In the genomic region with DNA sequence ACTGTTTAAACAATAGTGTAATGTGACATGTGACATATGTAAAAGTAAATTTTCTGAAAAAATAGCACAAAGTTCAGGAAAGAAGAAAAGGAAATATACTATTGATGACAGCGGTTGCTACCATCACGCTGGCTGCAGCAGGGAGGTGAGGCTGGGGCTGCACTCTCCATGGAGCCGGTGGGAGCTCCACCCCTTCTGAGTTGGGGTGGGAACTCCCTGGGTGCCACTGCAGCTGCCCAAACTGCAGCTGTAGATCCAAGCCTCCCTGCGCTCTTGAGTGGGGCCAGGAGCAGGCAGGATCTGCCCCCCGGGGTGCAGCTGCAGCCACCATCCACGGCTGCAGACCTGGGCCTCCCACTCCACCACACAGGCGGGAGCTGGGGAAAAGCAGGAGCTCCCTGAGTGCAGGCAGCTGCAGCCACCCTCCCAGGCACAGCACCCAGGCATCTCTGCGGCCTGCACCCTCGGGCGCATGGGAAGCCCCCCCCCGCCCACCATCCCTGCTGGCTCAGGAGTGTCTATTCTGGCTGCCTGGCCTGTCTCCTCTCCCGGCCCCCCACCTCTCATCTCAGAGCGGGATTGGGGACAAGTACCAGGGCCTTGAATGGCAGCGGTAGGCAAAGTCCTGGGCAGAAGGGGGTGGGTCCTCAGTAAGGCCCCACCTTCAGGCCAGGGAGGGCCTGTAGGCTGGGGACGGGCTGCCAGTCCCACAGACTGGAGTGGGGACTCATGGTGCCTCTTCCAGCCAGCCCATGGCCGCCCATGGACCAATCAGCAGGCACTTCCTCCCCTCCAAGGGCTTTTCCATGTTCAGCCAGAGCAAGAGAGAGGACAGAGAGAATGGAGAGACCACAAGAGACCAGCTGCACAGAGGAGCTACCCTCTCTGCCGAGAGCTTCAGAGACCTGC, we compare ENCODE assay signal across 20 cellular contexts. TPM values are rescaled to one million over a fixed set of nuclear protein-coding genes. Genes with fewer than 3 reads are reported as not detected.
DNase-seq lines count a peak whose midpoint lies in the region; ATAC-seq, FAIRE-seq and TF ChIP-seq lines count a peak whose summit lies in the region.
"Had no signal": no experiment of that assay in that cellular context is flagged by ENCODE, and none has a peak within 500 bp of the region (broad histone marks: within the 10 kb centered on the region; RNA-seq: fewer than 3 reads in every experiment).

No MANE protein-coding gene starts in this region.

- H3K27ac ChIP-seq in heart left ventricle (no peak overlapping the region), Panc1 (ENCODE audit: low read length) (peak overlapping the region; percentile 98), hepatocyte (peak overlapping the region; percentile 32)
- H3K27ac ChIP-seq: BLaER1, GM23248, Peyer's patch had no signal

- H3K4me2 ChIP-seq in hepatocyte = no peak overlapping the region
- H3K4me2 ChIP-seq: BLaER1 had no signal

- no peak for FAIRE-seq in D721Med (lab: Jason Lieb, UNC)
- FAIRE-seq: G401.6, K562 had no signal

- DNase-seq in heart left ventricle (no peak), Right ventricle myocardium superior (no peak), Panc1 (ENCODE audit: low read depth, low spot score) (no peak), hepatocyte (ENCODE audit: low spot score) (no peak), posterior vena cava (ENCODE audit: low spot score) (peak; percentile 63), HAP-1 (ENCODE audit: low spot score in 2 of 2) (no peak), KBM-7 (no peak), D721Med (ENCODE audit: insufficient read length, low spot score) (no peak)
- DNase-seq: 8988T; CD8-positive, alpha-beta T cell; DND-41; GM23248; MV-4-11; NCI-H1417 treated with DMSO at 0.1 percent for 48 hours; NCI-H2029 treated with DMSO at 0.1 percent for 48 hours; SIG-M5 had no signal

- no TSS peak for BruUV-seq in Panc1 (replicated peaks; lab: Mats Ljungman, UMichigan)

- H3K36me3 ChIP-seq in heart left ventricle = peaks cover 0 to 19% (median 0%) of the 10 kb centered on the region in 9 donors
- H3K36me3 ChIP-seq in Panc1 (ENCODE audit: control insufficient read depth, insufficient read depth, low read length) = peaks cover 24% of the 10 kb centered on the region
- H3K36me3 ChIP-seq in hepatocyte (replicated peaks; ENCODE audit: insufficient read depth, low read depth) = no peaks in the 10 kb centered on the region
- peaks cover 20% of the 10 kb centered on the region for H3K36me3 ChIP-seq in HAP-1 (replicated peaks)

- H3K4me3 ChIP-seq in heart left ventricle (no peak overlapping the region), Panc1 (ENCODE audit: low read depth in 2 of 2, low read length in 2 of 2) (peak overlapping the region; percentile 8 to 28; a peak in 3 of 4 replicates), hepatocyte (no peak overlapping the region), HAP-1 (no peak overlapping the region)
- H3K4me3 ChIP-seq: BLaER1, GM23248, K562, Peyer's patch had no signal

- H4K20me1 ChIP-seq in hepatocyte (ENCODE audit: insufficient read depth, poor library complexity, severe bottlenecking) = peaks cover 6% of the 10 kb centered on the region

- no peak for TF ChIP-seq POLR2A in heart left ventricle (IDR thresholded peaks at IDR 0.05)

- peaks cover 95% of the 10 kb centered on the region for H3K79me2 ChIP-seq in hepatocyte

- TF ChIP-seq CTCF in heart left ventricle (IDR thresholded peaks at IDR 0.05) (no peak), Panc1 (IDR thresholded peaks at IDR 0.05) (no peak), hepatocyte (IDR thresholded peaks at IDR 0.05; ENCODE audit: poor library complexity) (no peak), D721Med (IDR thresholded peaks at IDR 0.05; ENCODE audit: insufficient read depth, missing control alignments) (no peak)

- H3K9me3 ChIP-seq in heart left ventricle (no peaks in the 10 kb centered on the region), Panc1 (ENCODE audit: control insufficient read depth, insufficient read depth, low read depth, low read length) (no peaks in the 10 kb centered on the region), hepatocyte (ENCODE audit: low read depth) (no peaks in the 10 kb centered on the region), HAP-1 (peaks cover 3% of the 10 kb centered on the region; the same call in 1 of the 2 replicates)
- H3K9me3 ChIP-seq: Peyer's patch had no signal

- in situ Hi-C loops in Panc1 (cut with HindIII; ENCODE audit: low pct_unique_long_range_greater_than_20kb, low sequenced_read_pairs) (no loop called here), HAP-1 (cut with MboI; ENCODE audit: low sequenced_read_pairs) (no loop called here), KBM-7 (cut with MboI; ENCODE audit: low pct_unique_long_range_greater_than_20kb, low sequenced_read_pairs) (no loop called here)

- 91 to 96% (median 95%) methylated on average over 12 to 17 of the region's 17 CpGs for WGBS in heart left ventricle, 4 donors
- WGBS in hepatocyte (ENCODE audit: low lambda C conversion rate, missing lambda C conversion rate) = 94% methylated on average over 15 of the region's 17 CpGs

- CTCF ChIA-PET in Panc1 (lab: Charles Lee) = no interaction called here

- peaks cover 0 to 15% (median 4%) of the 10 kb centered on the region in 12 donors for H3K4me1 ChIP-seq in heart left ventricle
- H3K4me1 ChIP-seq in Panc1 (ENCODE audit: control insufficient read depth, insufficient read depth, low read length) = peaks cover 87% of the 10 kb centered on the region
- peaks cover 32% of the 10 kb centered on the region for H3K4me1 ChIP-seq in hepatocyte (ENCODE audit: insufficient read depth)
- peaks cover 24% of the 10 kb centered on the region for H3K4me1 ChIP-seq in HAP-1

- no peak overlapping the region for H2AFZ ChIP-seq in hepatocyte
- H2AFZ ChIP-seq: GM23248 had no signal

- H3K9me2 ChIP-seq in hepatocyte (replicated peaks; ENCODE audit: insufficient read depth) = no peaks in the 10 kb centered on the region

- POLR2A ChIA-PET in Panc1 (lab: Charles Lee) = interaction anchor here (1.1 kb wide), 1 partner anchor 233 kb away, joined by 3 read pairs; no protein-coding TSS in a partner anchor

- H3K27me3 ChIP-seq in heart left ventricle (no peaks in the 10 kb centered on the region), Panc1 (ENCODE audit: control insufficient read depth, insufficient read depth, low read length) (no peaks in the 10 kb centered on the region), hepatocyte (no peaks in the 10 kb centered on the region), HAP-1 (ENCODE audit: low read depth) (no peaks in the 10 kb centered on the region)
- H3K27me3 ChIP-seq: Peyer's patch had no signal

- intact Hi-C loops in heart left ventricle (cut with DNase I) = no loop called here
- intact Hi-C loops in Right ventricle myocardium superior (cut with DNase I) = no loop called here
- intact Hi-C loops in Panc1 (cut with micrococcal nuclease; ENCODE audit: unreplicated experiment) = no loop called here
- intact Hi-C loops in posterior vena cava (cut with DNase I) = no loop called here

- ATAC-seq in heart left ventricle (peak in 3 of 4 donors; percentile 12 to 45 (median 28)), Right ventricle myocardium superior (ENCODE audit: poor library complexity) (no peak), Panc1 (peak; percentile 73)
- ATAC-seq: CD8-positive, alpha-beta T cell; K562 had no signal

RNA-seq across cellular contexts. Expression of gene TNS3, which starts 50.1 kb away (rescaled TPM):
- total RNA-seq in heart left ventricle (100 to 1,000 TPM in 1 of 9 donors, 10 to 100 TPM in 8; 29.6 to 116 (median 37.2) TPM), Right ventricle myocardium superior (43.2 TPM), Panc1 (2021; ENCODE audit: unreplicated experiment) (533 TPM), hepatocyte (64.5 and 73.3 TPM in 2 replicates), posterior vena cava (10 to 100 TPM; 64.8 to 69.3 TPM)
- polyA plus RNA-seq in heart left ventricle (10 to 100 TPM; 10.1 to 12.9 TPM), hepatocyte (30.0 and 30.7 TPM in 2 replicates)
- polyA plus RNA-seq in Panc1 (2012; ENCODE audit: insufficient read length) = 322 TPM
- polyA plus RNA-seq: K562 had no signal

Comparison
In these comparisons a context has a peak if more than half of its experiments do, and no peak if none do; other contexts are left out.
1. H3K27ac ChIP-seq: peak in Panc1 (single experiment) and hepatocyte (single experiment); none in heart left ventricle (0 of 12).
2. H3K4me3 ChIP-seq: peak in Panc1 (2 of 2); none in heart left ventricle (0 of 12), hepatocyte (single experiment) and HAP-1 (single experiment).